Comparison of ENCODE assay signal across 8 cellular contexts in genomic region chr1:247126601-247127000, GRCh38. TPM values are rescaled to one million over a fixed set of nuclear protein-coding genes. Genes with fewer than 3 reads are reported as not detected.
DNase-seq lines count a peak whose midpoint lies in the region; ATAC-seq, FAIRE-seq and TF ChIP-seq lines count a peak whose summit lies in the region.
"Not testable (repeated sequence)": the region's sequence is repeated elsewhere in the genome, so short reads cannot be mapped to it uniquely, and the experiment has no call there.

No MANE protein-coding gene starts in this region.

- not testable (repeated sequence) for TF ChIP-seq CTCF in foreskin keratinocyte (conservative IDR thresholded peaks at IDR 0.05)

- FAIRE-seq in GM12892 (lab: Jason Lieb, UNC), result peak; percentile 50

- H3K27ac ChIP-seq in foreskin keratinocyte, result not testable (repeated sequence)

- not testable (repeated sequence) for H3K27me3 Mint-ChIP-seq in natural killer cell treated with Interleukin-12 subunit alpha and Interleukin-12 subunit beta and Interleukin-15 and Interleukin-18, amount 100 ng/mL, for 72 hours

- H3K4me3 Mint-ChIP-seq in natural killer cell treated with Interleukin-12 subunit alpha and Interleukin-12 subunit beta and Interleukin-15 and Interleukin-18, amount 100 ng/mL, for 72 hours, result not testable (repeated sequence)

- DNase-seq in GM12892 (ENCODE audit: insufficient read length); foreskin keratinocyte; natural killer cell treated with Interleukin-12 subunit alpha and Interleukin-12 subunit beta and Interleukin-15 and Interleukin-18, amount 100 ng/mL, for 72 hours (ENCODE audit: low spot score): not testable (repeated sequence)

- not testable (repeated sequence) for H3K4me1 Mint-ChIP-seq in natural killer cell treated with Interleukin-12 subunit alpha and Interleukin-12 subunit beta and Interleukin-15 and Interleukin-18, amount 100 ng/mL, for 72 hours (ENCODE audit: low read depth in 2 of 2)

- not testable (repeated sequence) for H3K27ac Mint-ChIP-seq in natural killer cell treated with Interleukin-12 subunit alpha and Interleukin-12 subunit beta and Interleukin-15 and Interleukin-18, amount 100 ng/mL, for 72 hours

- ATAC-seq in GM19043 (IDR thresholded peaks at IDR 0.05; ENCODE audit: low read depth, unreplicated experiment) (peak; percentile 43), GM21528 (IDR thresholded peaks at IDR 0.05; ENCODE audit: low FRiP score, unreplicated experiment) (peak; percentile 75), HG02870 (IDR thresholded peaks at IDR 0.05; ENCODE audit: unreplicated experiment) (peak; percentile 49), HG03196 (IDR thresholded peaks at IDR 0.05; ENCODE audit: unreplicated experiment) (peak; percentile 48), SK-N-SH treated with all-trans-retinoic acid at 6 μM for 48 hours (peak; percentile 75), foreskin keratinocyte (peak; percentile 81)
- ATAC-seq in natural killer cell treated with Interleukin-12 subunit alpha and Interleukin-12 subunit beta and Interleukin-15 and Interleukin-18, amount 100 ng/mL, for 72 hours, result peak; percentile 80 to 87

- H3K36me3 Mint-ChIP-seq in natural killer cell treated with Interleukin-12 subunit alpha and Interleukin-12 subunit beta and Interleukin-15 and Interleukin-18, amount 100 ng/mL, for 72 hours, result not testable (repeated sequence)

- not testable (repeated sequence) for TF ChIP-seq POLR2A in GM12892 (IDR thresholded peaks at IDR 0.05; ENCODE audit: low read depth, low read length)

- not testable (repeated sequence) for H3K4me1 ChIP-seq in foreskin keratinocyte

- not testable (repeated sequence) for H3K9me3 Mint-ChIP-seq in natural killer cell treated with Interleukin-12 subunit alpha and Interleukin-12 subunit beta and Interleukin-15 and Interleukin-18, amount 100 ng/mL, for 72 hours

- H3K27me3 ChIP-seq in foreskin keratinocyte, result not testable (repeated sequence)

RNA-seq across cellular contexts. Expression of gene ZNF669, which starts 22.4 kb away (rescaled TPM):
- 4.4 TPM for polyA plus RNA-seq in GM12892 (2012; ENCODE audit: missing spikeins)
- 7.4 and 8.0 TPM in 2 replicates for total RNA-seq in foreskin keratinocyte
- 1.5 and 2.0 TPM in 2 replicates for polyA plus RNA-seq in foreskin keratinocyte
- 10 to 100 TPM; 10.5 to 11.0 TPM for total RNA-seq in natural killer cell treated with Interleukin-12 subunit alpha and Interleukin-12 subunit beta and Interleukin-15 and Interleukin-18, amount 100 ng/mL, for 72 hours

RNA-seq across cellular contexts. Expression of gene ZNF124, which starts 45.2 kb away (rescaled TPM):
- 8.6 TPM for polyA plus RNA-seq in GM12892 (2012; ENCODE audit: missing spikeins)
- total RNA-seq in foreskin keratinocyte, result 14.9 and 15.1 TPM in 2 replicates
- polyA plus RNA-seq in foreskin keratinocyte, result 1.5 and 1.9 TPM in 2 replicates
- total RNA-seq in natural killer cell treated with Interleukin-12 subunit alpha and Interleukin-12 subunit beta and Interleukin-15 and Interleukin-18, amount 100 ng/mL, for 72 hours, result 10 to 100 TPM; 16.2 to 25.9 TPM

RNA-seq across cellular contexts. Expression of gene ZNF670, which starts 48.0 kb away (rescaled TPM):
- polyA plus RNA-seq in GM12892 (2012; ENCODE audit: missing spikeins), result 4.5 TPM
- total RNA-seq in foreskin keratinocyte, result 4.4 and 4.5 TPM in 2 replicates
- polyA plus RNA-seq in foreskin keratinocyte, result 1.5 and 2.0 TPM in 2 replicates
- 1 to 10 TPM; 3.0 to 3.2 TPM for total RNA-seq in natural killer cell treated with Interleukin-12 subunit alpha and Interleukin-12 subunit beta and Interleukin-15 and Interleukin-18, amount 100 ng/mL, for 72 hours
